In genomic region chr5:157951673-157952373, GRCh38 we compare ENCODE assay signal across 16 cellular contexts.
"Had no signal": no experiment of that assay in that cellular context is flagged by ENCODE, and none has a peak within 500 bp of the region (broad histone marks: within the 10 kb centered on the region; RNA-seq: fewer than 3 reads in every experiment).

No MANE protein-coding gene starts in this region.

- H3K4me3 ChIP-seq: gastrocnemius medialis, heart right ventricle, lower lobe of right lung, ovary, sigmoid colon, spleen, testis had no signal

- ATAC-seq: activated CD4-positive, alpha-beta T cell treated with anti-CD3 and anti-CD28 coated beads for 36 hours; activated CD8-positive, alpha-beta T cell treated with anti-CD3 and anti-CD28 coated beads for 36 hours; activated T-cell treated with anti-CD3 and anti-CD28 coated beads, Interleukin-2, amount 50 U/mL, for 4 hours; gastrocnemius medialis; heart right ventricle; left cardiac atrium; lower lobe of right lung; stimulated activated naive CD8-positive, alpha-beta T cell treated with anti-CD3 and anti-CD28 coated beads, Interleukin-15, amount 100 ng/mL, for 72 hours had no signal

- H3K4me1 ChIP-seq: lower lobe of right lung, testis had no signal

- DNase-seq: activated CD4-positive, alpha-beta T cell treated with anti-CD3 and anti-CD28 coated beads for 36 hours; activated CD8-positive, alpha-beta T cell treated with anti-CD3 and anti-CD28 coated beads for 36 hours; activated effector memory CD4-positive, alpha-beta T cell treated with Interleukin-2 at 50 U/mL for 16 hours; activated naive CD4-positive, alpha-beta T cell treated with anti-CD3 and anti-CD28 coated beads, Interleukin-2, amount 50 U/mL, for 16 hours; activated T-cell treated with anti-CD3 and anti-CD28 coated beads, Interleukin-2, amount 50 U/mL, for 4 hours; gastrocnemius medialis; heart right ventricle; left cardiac atrium; lower lobe of right lung; midbrain; ovary; sigmoid colon; spleen; stimulated activated naive CD8-positive, alpha-beta T cell treated with anti-CD3 and anti-CD28 coated beads, Interleukin-15, amount 100 ng/mL, for 72 hours; testis had no signal

- H3K27me3 ChIP-seq: gastrocnemius medialis, ovary, sigmoid colon, testis had no signal

- H3K27ac ChIP-seq: epithelial cell of prostate, gastrocnemius medialis, heart right ventricle, lower lobe of right lung, ovary, spleen, testis had no signal
